ENCODE assay signal across 8 cellular contexts in genomic region chr17:78133971-78134898, GRCh38. TPM values are rescaled to one million over a fixed set of nuclear protein-coding genes. Genes with fewer than 3 reads are reported as not detected.
DNase-seq lines count a peak whose midpoint lies in the region; ATAC-seq and TF ChIP-seq lines count a peak whose summit lies in the region.

No MANE protein-coding gene starts in this region.

- H3K36me3 Mint-ChIP-seq in activated CD4-positive, alpha-beta memory T cell treated with anti-CD3 and anti-CD28 coated beads for 36 hours: peaks cover 58% of the 10 kb centered on the region

- no peaks in the 10 kb centered on the region for H3K27me3 ChIP-seq in effector memory CD4-positive, alpha-beta T cell (replicated peaks; ENCODE audit: control insufficient read depth, insufficient read depth, low read length, poor library complexity, severe bottlenecking)
- H3K27me3 ChIP-seq in osteoblast (ENCODE audit: insufficient read depth, low read length): peaks cover 26% of the 10 kb centered on the region

- H3K4me3 Mint-ChIP-seq in activated CD4-positive, alpha-beta memory T cell treated with anti-CD3 and anti-CD28 coated beads for 36 hours: peak overlapping the region; percentile 65

- H3K4me2 ChIP-seq in osteoblast (ENCODE audit: insufficient read depth, low read length): no peak overlapping the region

- intact Hi-C loops in activated CD4-positive, alpha-beta memory T cell treated with anti-CD3 and anti-CD28 coated beads for 36 hours (cut with micrococcal nuclease): loop anchor here (1.0 to 5.0 kb wide), 4 partner anchors 13 to 53 kb away; partner anchors contain the start of genes AFMID, SYNGR2 and TK1

- H2AFZ ChIP-seq in osteoblast (ENCODE audit: low read length): no peak overlapping the region

- no peak for ATAC-seq in GM18519 (IDR thresholded peaks at IDR 0.05; ENCODE audit: low FRiP score, unreplicated experiment)

- peak overlapping the region; percentile 54 for H3K27ac Mint-ChIP-seq in activated CD4-positive, alpha-beta memory T cell treated with anti-CD3 and anti-CD28 coated beads for 36 hours

- H3K4me3 ChIP-seq in effector memory CD4-positive, alpha-beta T cell (ENCODE audit: insufficient read depth, low read depth, low read length, poor library complexity, severe bottlenecking): peak overlapping the region; percentile 97
- no peak overlapping the region for H3K4me3 ChIP-seq in osteoblast (ENCODE audit: insufficient read depth, low read length)

- H4K20me1 ChIP-seq in osteoblast (ENCODE audit: insufficient read depth, low read length): no peaks in the 10 kb centered on the region

- peaks cover 70% of the 10 kb centered on the region for H3K4me1 Mint-ChIP-seq in activated CD4-positive, alpha-beta memory T cell treated with anti-CD3 and anti-CD28 coated beads for 36 hours (ENCODE audit: low read depth)

- DNase-seq in NCI-H2029 (lab: John Stamatoyannopoulos, UW) (peak; percentile 34), NCI-H2029 treated with DMSO at 0.1 percent for 48 hours (lab: John Stamatoyannopoulos, UW) (no peak), NCI-H526 treated with DMSO at 0.1 percent for 48 hours (lab: John Stamatoyannopoulos, UW) (peak; percentile 71), osteoblast (ENCODE audit: insufficient read length, low spot score, missing footprints) (peak; percentile 89), inferior parietal cortex (ENCODE audit: extremely low spot score) (no peak)
- DNase-seq in activated CD4-positive, alpha-beta memory T cell treated with anti-CD3 and anti-CD28 coated beads for 36 hours: peak; percentile 87
- peak; percentile 70 to 77 (median 74) for DNase-seq in effector memory CD4-positive, alpha-beta T cell

- peaks cover 44% of the 10 kb centered on the region for H3K36me3 ChIP-seq in effector memory CD4-positive, alpha-beta T cell (ENCODE audit: control insufficient read depth, insufficient read depth, low read length)
- H3K36me3 ChIP-seq in osteoblast (ENCODE audit: insufficient read depth, low read length): no peaks in the 10 kb centered on the region

- no peaks in the 10 kb centered on the region for H3K9me3 ChIP-seq in effector memory CD4-positive, alpha-beta T cell (ENCODE audit: control insufficient read depth, low read length)
- H3K9me3 ChIP-seq in osteoblast (ENCODE audit: low read depth, low read length): no peaks in the 10 kb centered on the region

- TF ChIP-seq CTCF in osteoblast (IDR thresholded peaks at IDR 0.05; ENCODE audit: extremely low read depth, low read depth, low read length): peak; percentile 33

- H3K27me3 Mint-ChIP-seq in activated CD4-positive, alpha-beta memory T cell treated with anti-CD3 and anti-CD28 coated beads for 36 hours: no peaks in the 10 kb centered on the region

- H3K27ac ChIP-seq in effector memory CD4-positive, alpha-beta T cell (ENCODE audit: insufficient read depth, low read length, poor library complexity, severe bottlenecking): peak overlapping the region; percentile 86
- H3K27ac ChIP-seq in osteoblast (ENCODE audit: low read depth, low read length): no peak overlapping the region

- CTCF ChIA-PET in activated CD4-positive, alpha-beta memory T cell treated with anti-CD3 and anti-CD28 coated beads for 36 hours (lab: Charles Lee): interaction anchor here (1.0 to 6.6 kb wide), 13 partner anchors 8 to 288 kb away, joined by 3 to 99 read pairs (median 5); partner anchors contain the start of genes AFMID, TK1 and TMC6

- H3K4me1 ChIP-seq in effector memory CD4-positive, alpha-beta T cell (ENCODE audit: control insufficient read depth, insufficient read depth, low read length, poor library complexity, severe bottlenecking): peaks cover 73% of the 10 kb centered on the region
- no peaks in the 10 kb centered on the region for H3K4me1 ChIP-seq in osteoblast (ENCODE audit: insufficient read depth, low read length)

- POLR2A ChIA-PET in activated CD4-positive, alpha-beta memory T cell treated with anti-CD3 and anti-CD28 coated beads for 36 hours (lab: Charles Lee): interaction anchor here (0.9 to 1.8 kb wide), 5 partner anchors 8 to 52 kb away, joined by 3 to 7 read pairs (median 3); partner anchors contain the start of genes AFMID and TK1

- H3K9me3 Mint-ChIP-seq in activated CD4-positive, alpha-beta memory T cell treated with anti-CD3 and anti-CD28 coated beads for 36 hours: no peaks in the 10 kb centered on the region

- H3K79me2 ChIP-seq in osteoblast (ENCODE audit: insufficient read depth, low read length): no peaks in the 10 kb centered on the region

RNA-seq across cellular contexts. Expression of gene TMC8, which starts 3.7 kb away (rescaled TPM):
- 100 to 1,000 TPM; 134 to 140 TPM for total RNA-seq in activated CD4-positive, alpha-beta memory T cell treated with anti-CD3 and anti-CD28 coated beads for 36 hours
- total RNA-seq in osteoblast: not detected in 2 replicates

RNA-seq across cellular contexts. Expression of gene TMC6, which starts 5.7 kb away (rescaled TPM):
- 100 to 1,000 TPM; 157 to 162 TPM for total RNA-seq in activated CD4-positive, alpha-beta memory T cell treated with anti-CD3 and anti-CD28 coated beads for 36 hours
- total RNA-seq in osteoblast: under 0.01 TPM in 1 of 2 replicates, not detected in the other

RNA-seq across cellular contexts. Expression of gene C17orf99, which starts 11.9 kb away (rescaled TPM):
- not detected for total RNA-seq in activated CD4-positive, alpha-beta memory T cell treated with anti-CD3 and anti-CD28 coated beads for 36 hours
- not detected in 2 replicates for total RNA-seq in osteoblast

RNA-seq across cellular contexts. Expression of gene SYNGR2, which starts 34.1 kb away (rescaled TPM):
- 10 to 100 TPM; 79.2 to 87.7 TPM for total RNA-seq in activated CD4-positive, alpha-beta memory T cell treated with anti-CD3 and anti-CD28 coated beads for 36 hours
- total RNA-seq in osteoblast: 1.5 and 3.3 TPM in 2 replicates

RNA-seq across cellular contexts. Expression of gene TK1, which starts 52.6 kb away (rescaled TPM):
- 100 to 1,000 TPM; 188 to 193 TPM for total RNA-seq in activated CD4-positive, alpha-beta memory T cell treated with anti-CD3 and anti-CD28 coated beads for 36 hours
- 17.7 and 23.9 TPM in 2 replicates for total RNA-seq in osteoblast

Comparison
In these comparisons a context has a peak if more than half of its experiments do, and no peak if none do; other contexts are left out.
1. DNase-seq: peak in NCI-H2029 (single experiment), NCI-H526 treated with DMSO at 0.1 percent for 48 hours (single experiment), activated CD4-positive, alpha-beta memory T cell treated with anti-CD3 and anti-CD28 coated beads for 36 hours (single experiment), effector memory CD4-positive, alpha-beta T cell (3 of 3) and osteoblast (single experiment); none in NCI-H2029 treated with DMSO at 0.1 percent for 48 hours (single experiment) and inferior parietal cortex (single experiment).
2. RNA of gene TMC8, which starts 3.7 kb away (total RNA-seq): 134 to 140 TPM in activated CD4-positive, alpha-beta memory T cell treated with anti-CD3 and anti-CD28 coated beads for 36 hours; not detected in osteoblast; every median in the first group is over 100 times any median in the second.
3. RNA of gene TMC6, which starts 5.7 kb away (total RNA-seq): 157 to 162 TPM in activated CD4-positive, alpha-beta memory T cell treated with anti-CD3 and anti-CD28 coated beads for 36 hours; under 0.01 TPM in osteoblast; every median in the first group is over 100 times any median in the second.